ENCODE assay signal across 16 cellular contexts in genomic region chr3:60703956-60704736, GRCh38.
DNase-seq lines count a peak whose midpoint lies in the region; ATAC-seq and TF ChIP-seq lines count a peak whose summit lies in the region.
"Had no signal": no experiment of that assay in that cellular context is flagged by ENCODE, and none has a peak within 500 bp of the region (broad histone marks: within the 10 kb centered on the region; RNA-seq: fewer than 3 reads in every experiment).

No MANE protein-coding gene starts in this region.

- no peak for TF ChIP-seq POLR2A in suprapubic skin (IDR thresholded peaks at IDR 0.05)

- no peaks in the 10 kb centered on the region for H3K27me3 ChIP-seq in suprapubic skin

- H3K4me1 ChIP-seq in suprapubic skin: no peaks in the 10 kb centered on the region

- WGBS in suprapubic skin: 63% methylated on average over 3 of the region's 3 CpGs

- no peak for TF ChIP-seq EP300 in suprapubic skin (IDR thresholded peaks at IDR 0.05)

- H3K9me3 ChIP-seq in suprapubic skin: no peaks in the 10 kb centered on the region

- no peak for TF ChIP-seq CTCF in epithelial cell of esophagus (IDR thresholded peaks at IDR 0.05; ENCODE audit: insufficient read depth, low read depth, low read length, missing control alignments)
- no peak for TF ChIP-seq CTCF in suprapubic skin (IDR thresholded peaks at IDR 0.05)

- H3K9me3 Mint-ChIP-seq in stimulated activated effector memory CD8-positive, alpha-beta T cell treated with anti-CD3 and anti-CD28 coated beads, Interleukin-12 subunit alpha, Interleukin-12 subunit beta, amount 100 ng/mL, for 72 hours: no peaks in the 10 kb centered on the region
- H3K9me3 Mint-ChIP-seq: activated naive CD4-positive, alpha-beta T cell treated with anti-CD3 and anti-CD28 coated beads, Interleukin-2, amount 10 ng/mL, durations not matched to agents 7 days and 5 days had no signal

- H3K27ac Mint-ChIP-seq in stimulated activated effector memory CD8-positive, alpha-beta T cell treated with anti-CD3 and anti-CD28 coated beads, Interleukin-12 subunit alpha, Interleukin-12 subunit beta, amount 100 ng/mL, for 72 hours: no peak overlapping the region
- H3K27ac Mint-ChIP-seq: activated CD4-positive, alpha-beta T cell treated with anti-CD3 and anti-CD28 coated beads for 36 hours; activated naive CD4-positive, alpha-beta T cell treated with anti-CD3 and anti-CD28 coated beads, Interleukin-2, amount 10 ng/mL, durations not matched to agents 7 days and 5 days; nephron progenitor cell had no signal

- no peaks in the 10 kb centered on the region for H3K36me3 Mint-ChIP-seq in stimulated activated effector memory CD8-positive, alpha-beta T cell treated with anti-CD3 and anti-CD28 coated beads, Interleukin-12 subunit alpha, Interleukin-12 subunit beta, amount 100 ng/mL, for 72 hours
- H3K36me3 Mint-ChIP-seq: activated naive CD4-positive, alpha-beta T cell treated with anti-CD3 and anti-CD28 coated beads, Interleukin-2, amount 10 ng/mL, durations not matched to agents 7 days and 5 days had no signal

- no peak overlapping the region for H3K27ac ChIP-seq in suprapubic skin

- no peaks in the 10 kb centered on the region for H3K36me3 ChIP-seq in suprapubic skin

- H3K4me3 ChIP-seq in epithelial cell of esophagus (ENCODE audit: low read length): no peak overlapping the region
- no peak overlapping the region for H3K4me3 ChIP-seq in suprapubic skin

- H3K4me1 Mint-ChIP-seq in stimulated activated effector memory CD8-positive, alpha-beta T cell treated with anti-CD3 and anti-CD28 coated beads, Interleukin-12 subunit alpha, Interleukin-12 subunit beta, amount 100 ng/mL, for 72 hours: no peaks in the 10 kb centered on the region
- H3K4me1 Mint-ChIP-seq: activated CD4-positive, alpha-beta T cell treated with anti-CD3 and anti-CD28 coated beads for 36 hours; activated naive CD4-positive, alpha-beta T cell treated with anti-CD3 and anti-CD28 coated beads, Interleukin-2, amount 10 ng/mL, durations not matched to agents 7 days and 5 days had no signal

- no peak overlapping the region for H3K4me3 Mint-ChIP-seq in stimulated activated effector memory CD8-positive, alpha-beta T cell treated with anti-CD3 and anti-CD28 coated beads, Interleukin-12 subunit alpha, Interleukin-12 subunit beta, amount 100 ng/mL, for 72 hours
- H3K4me3 Mint-ChIP-seq: activated CD4-positive, alpha-beta T cell treated with anti-CD3 and anti-CD28 coated beads for 36 hours; activated naive CD4-positive, alpha-beta T cell treated with anti-CD3 and anti-CD28 coated beads, Interleukin-2, amount 10 ng/mL, durations not matched to agents 7 days and 5 days; nephron progenitor cell had no signal

- ATAC-seq in HG03175 (IDR thresholded peaks at IDR 0.05; ENCODE audit: unreplicated experiment): no peak
- no peak for ATAC-seq in stimulated activated effector memory CD8-positive, alpha-beta T cell treated with anti-CD3 and anti-CD28 coated beads, Interleukin-12 subunit alpha, Interleukin-12 subunit beta, amount 100 ng/mL, for 72 hours
- ATAC-seq: activated CD4-positive, alpha-beta T cell treated with anti-CD3 and anti-CD28 coated beads for 36 hours had no signal

- DNase-seq in COLO829 (ENCODE audit: low spot score) (peak; percentile 42), M059J (ENCODE audit: low read depth) (peak; percentile 34), epithelial cell of esophagus (ENCODE audit: low read depth) (peak; percentile 0), renal cortical epithelial cell (ENCODE audit: low read depth) (peak; percentile 16), suprapubic skin (ENCODE audit: low spot score in 2 of 2) (no peak)
- DNase-seq in stimulated activated effector memory CD8-positive, alpha-beta T cell treated with anti-CD3 and anti-CD28 coated beads, Interleukin-12 subunit alpha, Interleukin-12 subunit beta, amount 100 ng/mL, for 72 hours (ENCODE audit: low spot score in 2 of 2): no peak
- DNase-seq: activated CD4-positive, alpha-beta T cell treated with anti-CD3 and anti-CD28 coated beads for 36 hours; activated CD8-positive, alpha-beta memory T cell treated with anti-CD3 and anti-CD28 coated beads, Interleukin-2, amount 50 U/mL, for 4 hours; activated naive CD4-positive, alpha-beta T cell treated with anti-CD3 and anti-CD28 coated beads, Interleukin-2, amount 10 ng/mL, durations not matched to agents 7 days and 5 days; GF-D8; KBM-7; NCI-H1092 treated with DMSO at 0.1 percent for 48 hours; NCI-H2227 treated with DMSO at 0.1 percent for 48 hours; nephron progenitor cell; SIG-M5 had no signal

Comparison
In these comparisons a context has a peak if more than half of its experiments do, and no peak if none do; other contexts are left out.
1. DNase-seq: peak in COLO829 (single experiment), M059J (single experiment), epithelial cell of esophagus (single experiment) and renal cortical epithelial cell (single experiment); none in suprapubic skin (0 of 2) and stimulated activated effector memory CD8-positive, alpha-beta T cell treated with anti-CD3 and anti-CD28 coated beads, Interleukin-12 subunit alpha, Interleukin-12 subunit beta, amount 100 ng/mL, for 72 hours (0 of 2).